Comparison of ENCODE assay signal across 23 cellular contexts in the genomic region with DNA sequence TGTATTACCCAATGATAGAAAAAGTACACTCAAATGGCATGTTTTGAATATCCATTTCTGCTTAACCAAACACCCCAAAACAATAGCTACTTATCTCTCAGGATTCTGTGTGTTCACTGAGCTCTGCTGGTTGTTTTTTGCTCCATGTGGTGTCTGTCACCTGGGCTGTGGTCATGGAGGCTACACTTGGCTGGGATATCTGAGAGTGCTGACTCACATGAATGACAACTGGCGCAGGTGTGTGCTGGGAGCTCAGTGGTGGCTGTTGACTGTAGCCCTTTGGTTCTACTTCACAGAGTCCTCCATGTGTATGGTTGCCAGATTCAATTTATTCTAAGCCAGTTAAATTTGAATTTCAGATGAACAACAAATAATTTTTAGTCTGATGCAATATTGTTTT. TPM values are rescaled to one million over a fixed set of nuclear protein-coding genes. Genes with fewer than 3 reads are reported as not detected.
DNase-seq lines count a peak whose midpoint lies in the region; ATAC-seq and TF ChIP-seq lines count a peak whose summit lies in the region.
"Had no signal": no experiment of that assay in that cellular context is flagged by ENCODE, and none has a peak within 500 bp of the region (broad histone marks: within the 10 kb centered on the region; RNA-seq: fewer than 3 reads in every experiment).

No MANE protein-coding gene starts in this region.

- no peak overlapping the region for H3K4me3 Mint-ChIP-seq in GM23338
- no peak overlapping the region for H3K4me3 Mint-ChIP-seq in CD8-positive, alpha-beta memory T cell
- H3K4me3 Mint-ChIP-seq: activated B cell treated with CpG ODN at 0.5 μM for 24 hours; activated CD4-positive, alpha-beta memory T cell treated with anti-CD3 and anti-CD28 coated beads for 36 hours; B cell; dendritic cell treated with granulocyte-macrophage colony-stimulating factor and Interleukin-4, amounts not matched to agents 40 ng/mL and 50 ng/mL, for 4 days had no signal

- ATAC-seq in GM23338, result no peak

- no peaks in the 10 kb centered on the region for H3K9me3 ChIP-seq in SJCRH30 (replicated peaks)
- H3K9me3 ChIP-seq in CD8-positive, alpha-beta memory T cell (ENCODE audit: low read length), result no peaks in the 10 kb centered on the region
- H3K9me3 ChIP-seq: neutrophil, SK-N-SH, stomach had no signal

- DNase-seq in GM23338 (ENCODE audit: low spot score), result peak; percentile 9
- peak; percentile 21 for DNase-seq in NCI-H2029 treated with DMSO at 0.1 percent for 48 hours (lab: John Stamatoyannopoulos, UW)
- peak; percentile 53 to 74 for DNase-seq in SJCRH30
- peak; percentile 71 for DNase-seq in myocyte (ENCODE audit: low read depth)
- DNase-seq in CD8-positive, alpha-beta memory T cell, result no peak
- no peak for DNase-seq in HK-2 (ENCODE audit: unreplicated experiment)
- DNase-seq in NCI-H2171 treated with DMSO at 0.1 percent for 48 hours (lab: John Stamatoyannopoulos, UW), result no peak
- DNase-seq: activated B cell treated with CpG ODN at 0.5 μM for 24 hours; activated CD4-positive, alpha-beta memory T cell treated with anti-CD3 and anti-CD28 coated beads for 36 hours; amniotic stem cell; COR-L47; hippocampal formation; IMR-90; SK-N-SH; stimulated activated CD4-positive, alpha-beta T cell treated with anti-CD3 and anti-CD28 coated beads, Interleukin-4, amount 100 ng/mL, for 4 hours; stomach; T-helper 9 cell; trophoblast cell had no signal

- H3K4me1 ChIP-seq in GM23338 (ENCODE audit: insufficient read depth), result no peaks in the 10 kb centered on the region
- H3K4me1 ChIP-seq in SJCRH30, result peaks cover 12% of the 10 kb centered on the region
- peaks cover 12% of the 10 kb centered on the region for H3K4me1 ChIP-seq in CD8-positive, alpha-beta memory T cell (ENCODE audit: insufficient read depth, low read length)

- H2AFZ ChIP-seq in GM23338, result no peak overlapping the region

- H3K27me3 Mint-ChIP-seq in GM23338 (ENCODE audit: insufficient read depth, low read depth, poor library complexity), result peaks cover 3% of the 10 kb centered on the region
- peaks cover 0 to 11% of the 10 kb centered on the region in 2 donors for H3K27me3 Mint-ChIP-seq in CD8-positive, alpha-beta memory T cell
- H3K27me3 Mint-ChIP-seq: activated B cell treated with CpG ODN at 0.5 μM for 24 hours; activated CD4-positive, alpha-beta memory T cell treated with anti-CD3 and anti-CD28 coated beads for 36 hours; B cell; dendritic cell treated with granulocyte-macrophage colony-stimulating factor and Interleukin-4, amounts not matched to agents 40 ng/mL and 50 ng/mL, for 4 days had no signal

- no peak overlapping the region for H3K4me2 ChIP-seq in GM23338
- H3K4me2 ChIP-seq: SK-N-SH had no signal

- H4K20me1 ChIP-seq in GM23338 (replicated peaks; ENCODE audit: insufficient read depth), result no peaks in the 10 kb centered on the region

- no peaks in the 10 kb centered on the region for H3F3A ChIP-seq in GM23338 (replicated peaks; ENCODE audit: low read depth)

- no peaks in the 10 kb centered on the region for H3K36me3 Mint-ChIP-seq in GM23338 (ENCODE audit: low read depth)
- peaks cover 0 to 1% (median 0%) of the 10 kb centered on the region in 3 donors for H3K36me3 Mint-ChIP-seq in CD8-positive, alpha-beta memory T cell
- H3K36me3 Mint-ChIP-seq: activated CD4-positive, alpha-beta memory T cell treated with anti-CD3 and anti-CD28 coated beads for 36 hours had no signal

- no peaks in the 10 kb centered on the region for H3K27me3 ChIP-seq in GM23338 (ENCODE audit: insufficient read depth)
- H3K27me3 ChIP-seq in SJCRH30, result no peaks in the 10 kb centered on the region
- H3K27me3 ChIP-seq in CD8-positive, alpha-beta memory T cell (ENCODE audit: insufficient read depth, low read length, poor library complexity, severe bottlenecking), result no peaks in the 10 kb centered on the region
- H3K27me3 ChIP-seq: neutrophil had no signal

- no peak overlapping the region for H3K27ac Mint-ChIP-seq in GM23338
- H3K27ac Mint-ChIP-seq in CD8-positive, alpha-beta memory T cell, result no peak overlapping the region
- H3K27ac Mint-ChIP-seq: activated B cell treated with CpG ODN at 0.5 μM for 24 hours; activated CD4-positive, alpha-beta memory T cell treated with anti-CD3 and anti-CD28 coated beads for 36 hours; B cell; dendritic cell treated with granulocyte-macrophage colony-stimulating factor and Interleukin-4, amounts not matched to agents 40 ng/mL and 50 ng/mL, for 4 days had no signal

- no peaks in the 10 kb centered on the region; the same call in 2 of the 3 replicates for H3K4me1 Mint-ChIP-seq in GM23338
- H3K4me1 Mint-ChIP-seq in CD8-positive, alpha-beta memory T cell, result peaks cover 6 to 13% (median 8%) of the 10 kb centered on the region in 3 donors

- H3K4me3 ChIP-seq in GM23338 (no peak overlapping the region), SJCRH30 (no peak overlapping the region)
- H3K4me3 ChIP-seq in CD8-positive, alpha-beta memory T cell (ENCODE audit: low read length), result no peak overlapping the region
- H3K4me3 ChIP-seq: cardiac muscle cell, stomach had no signal

- no peaks in the 10 kb centered on the region for H3K9me3 Mint-ChIP-seq in GM23338
- H3K9me3 Mint-ChIP-seq in CD8-positive, alpha-beta memory T cell, result no peaks in the 10 kb centered on the region
- H3K9me3 Mint-ChIP-seq: activated B cell treated with CpG ODN at 0.5 μM for 24 hours; activated CD4-positive, alpha-beta memory T cell treated with anti-CD3 and anti-CD28 coated beads for 36 hours; dendritic cell treated with granulocyte-macrophage colony-stimulating factor and Interleukin-4, amounts not matched to agents 40 ng/mL and 50 ng/mL, for 4 days had no signal

- no peak overlapping the region for H3K27ac ChIP-seq in GM23338 (ENCODE audit: low read depth)
- peak overlapping the region; percentile 5; the same call in 1 of the 2 replicates for H3K27ac ChIP-seq in SJCRH30
- no peak overlapping the region for H3K27ac ChIP-seq in CD8-positive, alpha-beta memory T cell (ENCODE audit: low read depth, low read length)
- H3K27ac ChIP-seq: cardiac muscle cell, epithelial cell of prostate, neutrophil, stomach had no signal

- H3K9me2 ChIP-seq in GM23338 (ENCODE audit: insufficient read depth), result no peaks in the 10 kb centered on the region
- H3K9me2 ChIP-seq: SK-N-SH had no signal

- POLR2A ChIA-PET in CD8-positive, alpha-beta memory T cell (lab: Charles Lee), result no interaction called here

- H3K36me3 ChIP-seq in GM23338 (ENCODE audit: insufficient read depth) (no peaks in the 10 kb centered on the region), SJCRH30 (no peaks in the 10 kb centered on the region)
- no peaks in the 10 kb centered on the region for H3K36me3 ChIP-seq in CD8-positive, alpha-beta memory T cell (ENCODE audit: insufficient read depth, low read length)
- H3K36me3 ChIP-seq: cardiac muscle cell, neutrophil, stomach had no signal

- no peaks in the 10 kb centered on the region for H3K79me2 ChIP-seq in GM23338 (replicated peaks; ENCODE audit: insufficient read depth)

- no peak for TF ChIP-seq CTCF in GM23338 (conservative IDR thresholded peaks at IDR 0.05; ENCODE audit: low read depth in 2 of 2)

- CTCF ChIA-PET in CD8-positive, alpha-beta memory T cell (lab: Charles Lee), result no interaction called here

TF ChIP-seq in GM23338, 12 proteins besides CTCF, POLR2A, EP300 and RAD21:
- TF ChIP-seq CREB1 (CRISPR knock-in tag; IDR thresholded peaks at IDR 0.05; ENCODE audit: low read depth) (no peak), STAT1 (IDR thresholded peaks at IDR 0.05; ENCODE audit: unreplicated experiment) (no peak), ZNF114 (CRISPR knock-in tag; IDR thresholded peaks at IDR 0.05) (no peak), POLR2AphosphoS5 (IDR thresholded peaks at IDR 0.05; ENCODE audit: low read depth) (no peak), ETS1 (IDR thresholded peaks at IDR 0.05) (no peak)
TF ChIP-seq in GM23338: peak in this region for 0.

RNA-seq across cellular contexts. Expression of gene TCEAL4, which starts 28.4 kb away (rescaled TPM):
- total RNA-seq in GM23338 (2014; rRNA removed; shearing (Covaris generic)), result 18.0 and 25.4 TPM in 2 replicates
- 125 and 148 TPM in 2 replicates for polyA plus RNA-seq in GM23338 (2016; fragmentation: Nextera tagmentation; extraction: Ambion mirVana)
- total RNA-seq in SJCRH30 (2014; rRNA removed; shearing (Covaris generic)), result 98.4 and 112 TPM in 2 replicates
- 153 and 202 TPM in 2 replicates for total RNA-seq in myocyte
- polyA plus RNA-seq in myocyte (2012), result 141 TPM
- 10 to 100 TPM; 10.4 to 11.2 TPM for total RNA-seq in CD8-positive, alpha-beta memory T cell
- 19.7 TPM for polyA plus RNA-seq in CD8-positive, alpha-beta memory T cell

RNA-seq across cellular contexts. Expression of gene RAB40A, which starts 37.7 kb away (rescaled TPM):
- total RNA-seq in GM23338 (2014; rRNA removed; shearing (Covaris generic)), result not detected in 2 replicates
- 1.1 and 2.0 TPM in 2 replicates for polyA plus RNA-seq in GM23338 (2016; fragmentation: Nextera tagmentation; extraction: Ambion mirVana)
- 0.04 TPM in 1 of 2 replicates, not detected in the other for total RNA-seq in SJCRH30 (2014; rRNA removed; shearing (Covaris generic))
- total RNA-seq in myocyte, result 0.26 and 0.32 TPM in 2 replicates
- 0.86 TPM for polyA plus RNA-seq in myocyte (2012)
- under 1 TPM in 1 of 2 experiments, not detected in 1; 0.13 TPM for total RNA-seq in CD8-positive, alpha-beta memory T cell
- not detected for polyA plus RNA-seq in CD8-positive, alpha-beta memory T cell

RNA-seq across cellular contexts. Expression of gene TCEAL3, which starts 50.8 kb away (rescaled TPM):
- 5.0 and 5.2 TPM in 2 replicates for total RNA-seq in GM23338 (2014; rRNA removed; shearing (Covaris generic))
- polyA plus RNA-seq in GM23338 (2016; fragmentation: Nextera tagmentation; extraction: Ambion mirVana), result 30.6 and 31.1 TPM in 2 replicates
- total RNA-seq in SJCRH30 (2014; rRNA removed; shearing (Covaris generic)), result 24.1 and 26.0 TPM in 2 replicates
- 34.0 and 36.5 TPM in 2 replicates for total RNA-seq in myocyte
- 60.7 TPM for polyA plus RNA-seq in myocyte (2012)
- 1 to 10 TPM; 3.9 to 4.3 TPM for total RNA-seq in CD8-positive, alpha-beta memory T cell
- polyA plus RNA-seq in CD8-positive, alpha-beta memory T cell, result 13.1 TPM

Comparison
In these comparisons a context has a peak if more than half of its experiments do, and no peak if none do; other contexts are left out.
1. DNase-seq: peak in GM23338 (single experiment), NCI-H2029 treated with DMSO at 0.1 percent for 48 hours (single experiment), SJCRH30 (2 of 2) and myocyte (single experiment); none in CD8-positive, alpha-beta memory T cell (0 of 5), HK-2 (single experiment) and NCI-H2171 treated with DMSO at 0.1 percent for 48 hours (single experiment).